In genomic region chr15:63600001-63600645, GRCh38 we compare ENCODE assay signal across 8 cellular contexts. TPM values are rescaled to one million over a fixed set of nuclear protein-coding genes. Genes with fewer than 3 reads are reported as not detected.
A peak's percentile ranks its signal among the peaks of the same experiment; 100 is the strongest.
DNase-seq lines count a peak whose midpoint lies in the region; ATAC-seq and TF ChIP-seq lines count a peak whose summit lies in the region.

No MANE protein-coding gene starts in this region.

- peak overlapping the region; percentile 58 for H3K4me3 ChIP-seq in fibroblast of pulmonary artery (replicated peaks; ENCODE audit: low read depth, low read length)

- ATAC-seq in HG02678 (IDR thresholded peaks at IDR 0.05; ENCODE audit: unreplicated experiment) = peak; percentile 1
- peak; percentile 7 for ATAC-seq in omental fat pad (ENCODE audit: low FRiP score)

- DNase-seq in ELF-1 (ENCODE audit: low read depth, low spot score) = peak; percentile 58
- peak; percentile 67 for DNase-seq in UCSD-AML1 (lab: John Stamatoyannopoulos, UW; ENCODE audit: unreplicated experiment)
- DNase-seq in fibroblast of pulmonary artery (ENCODE audit: low read depth) = peak; percentile 7
- no peak for DNase-seq in omental fat pad (ENCODE audit: low spot score)
- DNase-seq in CD1c-positive myeloid dendritic cell (ENCODE audit: extremely low spot score) = no peak
- no peak for DNase-seq in A172 (ENCODE audit: low spot score)
- DNase-seq in NCI-H1930 (lab: John Stamatoyannopoulos, UW) = no peak

- TF ChIP-seq CTCF in fibroblast of pulmonary artery (IDR thresholded peaks at IDR 0.05; ENCODE audit: low read length, missing control alignments) = no peak
- TF ChIP-seq CTCF in omental fat pad (IDR thresholded peaks at IDR 0.05) = no peak

RNA-seq across cellular contexts. Expression of gene FBXL22, which starts 2.9 kb away (rescaled TPM):
- 1 to 10 TPM in 1 of 4 donors, under 1 TPM in 2, not detected in 1; 0.56 to 2.8 (median 0.60) TPM for total RNA-seq in omental fat pad
- total RNA-seq in A172 (2014; rRNA removed; shearing (Covaris generic)) = not detected in 2 replicates

Comparison
In these comparisons a context has a peak if more than half of its experiments do, and no peak if none do; other contexts are left out.
1. DNase-seq: peak in ELF-1 (single experiment), UCSD-AML1 (single experiment) and fibroblast of pulmonary artery (single experiment); none in omental fat pad (single experiment), CD1c-positive myeloid dendritic cell (single experiment), A172 (single experiment) and NCI-H1930 (0 of 2).